Comparison of ENCODE assay signal across 7 cellular contexts in the genomic region with DNA sequence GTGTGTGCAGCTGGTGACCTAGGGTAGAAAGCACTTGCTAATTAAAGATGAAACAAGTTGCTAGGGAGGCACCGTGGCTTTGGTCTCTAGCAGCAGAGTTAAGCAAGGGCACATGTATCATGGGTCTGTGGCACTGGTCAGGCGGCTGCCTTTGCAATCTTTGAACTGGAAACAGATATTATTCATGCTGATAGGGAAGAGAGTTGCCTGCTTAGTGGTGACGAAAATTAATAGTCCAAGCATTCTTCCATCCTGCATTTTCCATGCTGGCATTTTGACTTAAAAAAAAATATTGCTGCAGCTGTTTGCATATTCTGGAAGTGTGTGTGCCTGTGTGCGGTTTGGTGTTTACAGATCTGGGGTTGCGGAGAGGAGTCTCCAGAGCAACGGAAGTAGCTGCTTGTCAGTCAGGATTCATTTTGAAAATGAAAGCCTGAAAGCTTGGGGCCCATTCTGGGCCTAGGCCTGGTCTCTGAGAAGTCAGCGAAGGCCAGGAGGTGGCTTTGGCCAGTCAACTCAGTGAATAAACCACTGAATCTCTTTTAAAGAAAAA. TPM values are rescaled to one million over a fixed set of nuclear protein-coding genes. Genes with fewer than 3 reads are reported as not detected.
DNase-seq lines count a peak whose midpoint lies in the region; ATAC-seq and TF ChIP-seq lines count a peak whose summit lies in the region.

No MANE protein-coding gene starts in this region.

- peak overlapping the region; percentile 57 for H3K27ac ChIP-seq in VCaP

- DNase-seq in left colon, result peak; percentile 33 to 38
- no peak for DNase-seq in middle frontal gyrus (ENCODE audit: extremely low spot score, low spot score)
- no peak for DNase-seq in occipital lobe (lab: John Stamatoyannopoulos, UW)
- DNase-seq in HuH-7.5 (ENCODE audit: low spot score), result no peak

- intact Hi-C loops in left colon (cut with DNase I, micrococcal nuclease), result no loop called here

- peak; percentile 74 for ATAC-seq in GM19351 (IDR thresholded peaks at IDR 0.05; ENCODE audit: unreplicated experiment)
- ATAC-seq in HG03175 (IDR thresholded peaks at IDR 0.05; ENCODE audit: unreplicated experiment), result peak; percentile 58
- ATAC-seq in left colon, result no peak

- no peak for TF ChIP-seq CTCF in VCaP (conservative IDR thresholded peaks at IDR 0.05)

RNA-seq across cellular contexts. Expression of a gene that starts 2.3 kb away (rescaled TPM):
- total RNA-seq in left colon (1 to 10 TPM; 3.0 to 3.5 TPM), occipital lobe (not detected)

RNA-seq across cellular contexts. Expression of a gene that starts 35.4 kb away (rescaled TPM):
- total RNA-seq in left colon (1,000 to 10,000 TPM; 1,215 to 1,372 TPM), occipital lobe (2,835 TPM)

Comparison
In these comparisons a context has a peak if more than half of its experiments do, and no peak if none do; other contexts are left out.
1. DNase-seq: peak in left colon (2 of 2); none in middle frontal gyrus (single experiment), occipital lobe (single experiment) and HuH-7.5 (single experiment).